Comparison of ENCODE assay signal across 19 cellular contexts in genomic region chr14:87109271-87109670, GRCh38.
DNase-seq lines count a peak whose midpoint lies in the region; ATAC-seq, FAIRE-seq and TF ChIP-seq lines count a peak whose summit lies in the region.
"Had no signal": no experiment of that assay in that cellular context is flagged by ENCODE, and none has a peak within 500 bp of the region (broad histone marks: within the 10 kb centered on the region; RNA-seq: fewer than 3 reads in every experiment).

No MANE protein-coding gene starts in this region.

- FAIRE-seq in HepG2 (lab: Jason Lieb, UNC) (no peak), astrocyte (lab: Jason Lieb, UNC) (no peak)
- FAIRE-seq: G401.6, GM12891, GM19239, H1, HTR-8/SVneo had no signal

- H3K36me3 ChIP-seq in HepG2 (replicated peaks in 1 of 2; ENCODE audit: control insufficient read depth in 1 of 2, insufficient read depth in 2 of 2, low read length in 2 of 2) (no peaks in the 10 kb centered on the region), right lobe of liver (no peaks in the 10 kb centered on the region), astrocyte (ENCODE audit: insufficient read depth, low read length) (no peaks in the 10 kb centered on the region)

- H3K9me3 ChIP-seq in HepG2 (ENCODE audit: low read length) (no peaks in the 10 kb centered on the region), right lobe of liver (no peaks in the 10 kb centered on the region), astrocyte (ENCODE audit: insufficient read depth, low read depth, low read length) (no peaks in the 10 kb centered on the region)

- TF ChIP-seq CTCF in HepG2 (CRISPR knock-in tag; IDR thresholded peaks at IDR 0.05) (no peak), right lobe of liver (IDR thresholded peaks at IDR 0.05) (no peak), astrocyte (IDR thresholded peaks at IDR 0.05; ENCODE audit: insufficient read depth, low read depth, low read length) (no peak)

- H3K9ac ChIP-seq in HepG2 (ENCODE audit: insufficient read depth, low read depth, low read length) (no peak overlapping the region), astrocyte (ENCODE audit: low read length) (no peak overlapping the region)

- CTCF ChIA-PET in HepG2 (lab: Yijun Ruan, JAX; ENCODE audit: low intra/inter-chr PET ratio, low total read pairs) = no interaction called here

- H3K79me2 ChIP-seq in HepG2 (ENCODE audit: insufficient read depth, low read length) = no peaks in the 10 kb centered on the region
- no peaks in the 10 kb centered on the region for H3K79me2 ChIP-seq in astrocyte (ENCODE audit: insufficient read depth, low read length)

- DNase-seq in HepG2 (ENCODE audit: low spot score) (no peak), right lobe of liver (no peak), astrocyte (ENCODE audit: low read depth) (no peak), fibroblast of peridontal ligament (ENCODE audit: extremely low read depth) (peak; percentile 4), NCI-H1694 (lab: John Stamatoyannopoulos, UW) (no peak), NK-92 (lab: John Stamatoyannopoulos, UW; ENCODE audit: unreplicated experiment) (no peak)
- DNase-seq: C1 segment of cervical spinal cord; Calu3; CD4-positive, alpha-beta T cell; DMS153; DMS79 treated with DMSO at 0.1 percent for 48 hours; HFFc6 had no signal

- no peaks in the 10 kb centered on the region for H3K9me3 Mint-ChIP-seq in astrocyte (ENCODE audit: unreplicated experiment)

- BruUV-seq in HepG2 (replicated peaks; lab: Mats Ljungman, UMichigan) = no TSS peak

- TF ChIP-seq RAD21 in HepG2 (CRISPR knock-in tag; IDR thresholded peaks at IDR 0.05) = no peak

- POLR2A ChIA-PET in HepG2 (lab: Yijun Ruan, JAX) = no interaction called here

- WGBS in HepG2 (ENCODE audit: low lambda C conversion rate) = 5% methylated on average over 3 of the region's 3 CpGs
- 49% methylated on average over 3 of the region's 3 CpGs for WGBS in right lobe of liver (ENCODE audit: insufficient coverage, low coverage, low lambda C conversion rate, missing lambda C conversion rate)

- peaks cover 17% of the 10 kb centered on the region for H3K4me1 Mint-ChIP-seq in astrocyte (ENCODE audit: low read depth, unreplicated experiment)
- H3K4me1 Mint-ChIP-seq: B cell had no signal

- no peak for TF ChIP-seq POLR2A in HepG2 (IDR thresholded peaks at IDR 0.05; ENCODE audit: insufficient read depth in 1 of 2, low read depth in 2 of 2, low read length in 2 of 2)
- no peak for TF ChIP-seq POLR2A in right lobe of liver (IDR thresholded peaks at IDR 0.05)

- H3K36me3 Mint-ChIP-seq in astrocyte (ENCODE audit: low read depth, unreplicated experiment) = no peaks in the 10 kb centered on the region

- H3K4me2 ChIP-seq in HepG2 (ENCODE audit: low read depth, low read length) = no peak overlapping the region
- peak overlapping the region; percentile 63 for H3K4me2 ChIP-seq in astrocyte (ENCODE audit: low read length)

- in situ Hi-C loops in HepG2 (cut with HindIII; ENCODE audit: extremely low pct_ligation_motif_present, low pct_unique_long_range_greater_than_20kb) = no loop called here

- no peak overlapping the region for H3K4me3 Mint-ChIP-seq in astrocyte (ENCODE audit: unreplicated experiment)
- H3K4me3 Mint-ChIP-seq: B cell; CD4-positive, alpha-beta T cell; HFFc6 had no signal

- ATAC-seq in HepG2 = no peak
- no peak for ATAC-seq in right lobe of liver
- ATAC-seq in GM18867 (IDR thresholded peaks at IDR 0.05; ENCODE audit: unreplicated experiment) = no peak

- no peak for TF ChIP-seq EP300 in HepG2 (IDR thresholded peaks at IDR 0.05; ENCODE audit: low read depth in 2 of 2, low read length in 2 of 2)
- TF ChIP-seq EP300 in HepG2 (CRISPR knock-in tag; IDR thresholded peaks at IDR 0.05; ENCODE audit: borderline replicate concordance) = no peak

- H4K20me1 ChIP-seq in HepG2 (ENCODE audit: insufficient read depth, low read length) (no peaks in the 10 kb centered on the region), astrocyte (ENCODE audit: insufficient read depth, low read length) (no peaks in the 10 kb centered on the region)

- no peak overlapping the region for H2AFZ ChIP-seq in HepG2 (ENCODE audit: low read length)
- no peak overlapping the region for H2AFZ ChIP-seq in astrocyte (ENCODE audit: low read depth, low read length)

- H3K27ac Mint-ChIP-seq in astrocyte (ENCODE audit: unreplicated experiment) = no peak overlapping the region
- H3K27ac Mint-ChIP-seq: B cell; CD4-positive, alpha-beta T cell; HFFc6 had no signal

- no peak overlapping the region for H3K27ac ChIP-seq in HepG2 (ENCODE audit: extremely low read length, insufficient read depth, low read length)
- no peak overlapping the region for H3K27ac ChIP-seq in right lobe of liver
- no peak overlapping the region for H3K27ac ChIP-seq in astrocyte (ENCODE audit: low read depth, low read length)

- intact Hi-C loops in HepG2 (cut with micrococcal nuclease; ENCODE audit: unreplicated experiment) = no loop called here
- intact Hi-C loops in right lobe of liver (cut with DNase I) = no loop called here

- H3K27me3 Mint-ChIP-seq in astrocyte (ENCODE audit: low read depth, unreplicated experiment) = no peaks in the 10 kb centered on the region
- H3K27me3 Mint-ChIP-seq: B cell; CD4-positive, alpha-beta T cell had no signal

- H3K4me1 ChIP-seq in HepG2 (ENCODE audit: insufficient read depth, low read length) (no peaks in the 10 kb centered on the region), right lobe of liver (no peaks in the 10 kb centered on the region), astrocyte (ENCODE audit: insufficient read depth, low read length) (peaks cover 3% of the 10 kb centered on the region)

- no peaks in the 10 kb centered on the region for H3K27me3 ChIP-seq in HepG2 (ENCODE audit: control insufficient read depth in 1 of 2, insufficient read depth in 2 of 2, low read length in 2 of 2)
- no peaks in the 10 kb centered on the region for H3K27me3 ChIP-seq in right lobe of liver
- no peaks in the 10 kb centered on the region for H3K27me3 ChIP-seq in astrocyte (ENCODE audit: insufficient read depth, low read length)

- no peak overlapping the region for H3K4me3 ChIP-seq in HepG2 (replicated peaks in 1 of 3; ENCODE audit: insufficient read depth in 1 of 3, low read depth in 2 of 3, low read length in 3 of 3)
- no peak overlapping the region for H3K4me3 ChIP-seq in right lobe of liver
- H3K4me3 ChIP-seq in astrocyte (ENCODE audit: insufficient read depth, low read depth, low read length) = no peak overlapping the region

TF ChIP-seq in HepG2, 621 proteins besides CTCF, POLR2A, EP300 and RAD21:
- TF ChIP-seq ZHX1 (CRISPR knock-in tag; IDR thresholded peaks at IDR 0.05; ENCODE audit: low read depth) = no peak
- TF ChIP-seq LCORL (IDR thresholded peaks at IDR 0.05) = peak; percentile 93
- no peak for TF ChIP-seq LCORL (CRISPR knock-in tag; IDR thresholded peaks at IDR 0.05)
- no peak for TF ChIP-seq ZNF18 (CRISPR knock-in tag; IDR thresholded peaks at IDR 0.05; ENCODE audit: insufficient replicate concordance)
- no peak for TF ChIP-seq GABPA (IDR thresholded peaks at IDR 0.05; ENCODE audit: low read depth, low read length)
- no peak for TF ChIP-seq GABPA (CRISPR knock-in tag; IDR thresholded peaks at IDR 0.05; ENCODE audit: low read depth)
